Comparison of ENCODE assay signal across 24 cellular contexts in genomic region chr16:83453977-83454376, GRCh38.
DNase-seq lines count a peak whose midpoint lies in the region; ATAC-seq, FAIRE-seq and TF ChIP-seq lines count a peak whose summit lies in the region.
"Had no signal": no experiment of that assay in that cellular context is flagged by ENCODE, and none has a peak within 500 bp of the region (broad histone marks: within the 10 kb centered on the region; RNA-seq: fewer than 3 reads in every experiment).

No MANE protein-coding gene starts in this region.

- no peaks in the 10 kb centered on the region for H3K36me3 Mint-ChIP-seq in nephron progenitor cell (ENCODE audit: low read depth)
- H3K36me3 Mint-ChIP-seq: natural killer cell had no signal

- DNase-seq in A549 (ENCODE audit: low read depth in 1 of 2, low spot score in 1 of 2) (no peak), NCI-H1694 (lab: John Stamatoyannopoulos, UW) (no peak), nephron progenitor cell (no peak), DMS114 treated with DMSO at 0.1 percent for 48 hours (lab: John Stamatoyannopoulos, UW; ENCODE audit: unreplicated experiment) (no peak)
- no peak for DNase-seq in stimulated activated CD4-positive, alpha-beta T cell treated with anti-CD3 and anti-CD28 coated beads, Interleukin-4, amount 100 ng/mL, for 24 hours
- DNase-seq: activated CD4-positive, CD25-positive, alpha-beta regulatory T cell; adrenal gland; DMS 273 treated with DMSO at 0.1 percent for 48 hours; effector memory CD4-positive, alpha-beta T cell; heart left ventricle; mammary epithelial cell; natural killer cell; NCI-H1694 treated with DMSO at 0.1 percent for 48 hours; stimulated activated naive CD8-positive, alpha-beta T cell treated with anti-CD3 and anti-CD28 coated beads, Interleukin-15, Interleukin-2, amounts not matched to agents 100 U/mL and 50 U/mL, for 24 hours; upper lobe of left lung had no signal

- H3K4me1 ChIP-seq in A549, result no peaks in the 10 kb centered on the region
- H3K4me1 ChIP-seq: adrenal gland, upper lobe of left lung had no signal

- POLR2A ChIA-PET in A549 (lab: Yijun Ruan, JAX), result no interaction called here

- H3K27ac Mint-ChIP-seq in nephron progenitor cell, result no peak overlapping the region
- H3K27ac Mint-ChIP-seq: activated T-helper 2 cell treated with anti-CD3 and anti-CD28 coated beads, Interferon-gamma antibody, Interleukin-2, Interleukin-4, amounts not matched to agents 10 μg/mL and 5 μg/mL and 100 μg/mL, durations not matched to agents 14 hours and 24 hours and 36 hours; GM23338; natural killer cell; T-helper 2 cell treated with Interferon-gamma antibody and Interleukin-4, amounts not matched to agents 5 μg/mL and 100 μg/mL, for 36 hours had no signal

- H3K4me1 Mint-ChIP-seq in nephron progenitor cell, result no peaks in the 10 kb centered on the region
- H3K4me1 Mint-ChIP-seq: GM23338, natural killer cell had no signal

- TF ChIP-seq POLR2A in A549 (IDR thresholded peaks at IDR 0.05; ENCODE audit: low read length), result no peak

- TF ChIP-seq CTCF in A549 (IDR thresholded peaks at IDR 0.05), result no peak
- TF ChIP-seq CTCF in nephron progenitor cell (IDR thresholded peaks at IDR 0.05), result no peak

- no peak for TF ChIP-seq EP300 in A549 (IDR thresholded peaks at IDR 0.05)

- no peaks in the 10 kb centered on the region for H3K9me3 ChIP-seq in A549
- H3K9me3 ChIP-seq: adrenal gland; BLaER1 treated with 17β-estradiol and CSF1 and Interleukin-3, amounts not matched to agents 10 nM and 100 nM; heart left ventricle; upper lobe of left lung had no signal

- no peak overlapping the region for H3K4me3 ChIP-seq in A549
- H3K4me3 ChIP-seq: adrenal gland; BLaER1 treated with 17β-estradiol and CSF1 and Interleukin-3, amounts not matched to agents 10 nM and 100 nM; GM23338; heart left ventricle; upper lobe of left lung had no signal

- no peak for TF ChIP-seq RAD21 in A549 (conservative IDR thresholded peaks at IDR 0.05 in 1 of 2, IDR thresholded peaks at IDR 0.05 in 1 of 2)

- H3K9me3 Mint-ChIP-seq in nephron progenitor cell, result no peaks in the 10 kb centered on the region
- H3K9me3 Mint-ChIP-seq: activated T-helper 2 cell treated with anti-CD3 and anti-CD28 coated beads, Interferon-gamma antibody, Interleukin-2, Interleukin-4, amounts not matched to agents 10 μg/mL and 5 μg/mL and 100 μg/mL, durations not matched to agents 14 hours and 24 hours and 36 hours; GM23338; natural killer cell; T-helper 2 cell treated with Interferon-gamma antibody and Interleukin-4, amounts not matched to agents 5 μg/mL and 100 μg/mL, for 36 hours had no signal

- WGBS in A549 (ENCODE audit: missing lambda C conversion rate), result 1% methylated on average over 2 of the region's 2 CpGs

- H3K27me3 Mint-ChIP-seq in nephron progenitor cell (ENCODE audit: low read depth, poor library complexity), result peaks cover 4% of the 10 kb centered on the region

- no peak for FAIRE-seq in A549 (lab: Jason Lieb, UNC)
- FAIRE-seq: islet of Langerhans had no signal

- H3K4me2 ChIP-seq in A549, result no peak overlapping the region
- H3K4me2 ChIP-seq: BLaER1 treated with 17β-estradiol and CSF1 and Interleukin-3, amounts not matched to agents 10 nM and 100 nM; GM23338 had no signal

- no peak overlapping the region for H3K27ac ChIP-seq in A549
- H3K27ac ChIP-seq: 22Rv1; adrenal gland; BLaER1 treated with 17β-estradiol and CSF1 and Interleukin-3, amounts not matched to agents 10 nM and 100 nM; heart left ventricle; upper lobe of left lung had no signal

- CTCF ChIA-PET in A549 (lab: Yijun Ruan, JAX), result no interaction called here

- H3K4me3 Mint-ChIP-seq in nephron progenitor cell, result no peak overlapping the region
- H3K4me3 Mint-ChIP-seq: GM23338; natural killer cell; T-helper 2 cell treated with Interferon-gamma antibody and Interleukin-4, amounts not matched to agents 5 μg/mL and 100 μg/mL, for 36 hours had no signal

- ATAC-seq in A549 (no peak), GM19328 (IDR thresholded peaks at IDR 0.05; ENCODE audit: unreplicated experiment) (peak; percentile 59), HG02642 (IDR thresholded peaks at IDR 0.05; ENCODE audit: poor library complexity, unreplicated experiment) (peak; percentile 60), HG03159 (IDR thresholded peaks at IDR 0.05; ENCODE audit: unreplicated experiment) (peak; percentile 68)
- ATAC-seq: GM23338; heart left ventricle; stimulated activated naive CD8-positive, alpha-beta T cell treated with anti-CD3 and anti-CD28 coated beads, Interleukin-15, Interleukin-2, amounts not matched to agents 100 U/mL and 50 U/mL, for 24 hours had no signal

TF ChIP-seq in A549, 52 proteins besides CTCF, POLR2A, EP300 and RAD21:
- no peak for TF ChIP-seq NFE2L2 (conservative IDR thresholded peaks at IDR 0.05; ENCODE audit: low read length)
- TF ChIP-seq FOSL2 (IDR thresholded peaks at IDR 0.05), result no peak
- 0 out of 2 replicates have a peak, but pooled peaks have one; percentile 5 for TF ChIP-seq FOSL2 (CRISPR knock-in tag; IDR thresholded peaks at IDR 0.05)

Comparison
In these comparisons a context has a peak if more than half of its experiments do, and no peak if none do; other contexts are left out.
1. ATAC-seq: peak in GM19328 (single experiment), HG02642 (single experiment) and HG03159 (single experiment); none in A549 (0 of 2).